In genomic region chr12:27810756-27811155, GRCh38 we compare ENCODE assay signal across 19 cellular contexts. TPM values are rescaled to one million over a fixed set of nuclear protein-coding genes. Genes with fewer than 3 reads are reported as not detected.
"Had no signal": no experiment of that assay in that cellular context is flagged by ENCODE, and none has a peak within 500 bp of the region (broad histone marks: within the 10 kb centered on the region; RNA-seq: fewer than 3 reads in every experiment).

No MANE protein-coding gene starts in this region.

- H3K27ac Mint-ChIP-seq: activated naive CD8-positive, alpha-beta T cell treated with anti-CD3 and anti-CD28 coated beads for 36 hours; activated T-helper 1 cell treated with anti-CD3 and anti-CD28 coated beads, Interleukin-12 subunit alpha, Interleukin-12 subunit beta, Interleukin-2, Interleukin-4 antibody, amounts not matched to agents 30 ng/mL and 10 ng/mL and 1 ng/mL, durations not matched to agents 14 hours and 24 hours and 36 hours; dendritic cell treated with granulocyte-macrophage colony-stimulating factor and Interleukin-4, amounts not matched to agents 40 ng/mL and 50 ng/mL, for 4 days; nephron had no signal

- DNase-seq: activated CD4-positive, CD25-positive, alpha-beta regulatory T cell treated with anti-CD3 and anti-CD28 coated beads, Interleukin-2, amount 50 U/mL, for 72 hours; activated naive CD8-positive, alpha-beta T cell treated with anti-CD3 and anti-CD28 coated beads for 36 hours; effector memory CD4-positive, alpha-beta T cell; foreskin melanocyte; left ventricle myocardium superior; mesendoderm; psoas muscle; stimulated activated CD4-positive, alpha-beta T cell treated with anti-CD3 and anti-CD28 coated beads, Interleukin-1b, Interleukin-23, amount 100 ng/mL, for 48 hours; stomach; T1000 had no signal

- H3K9me3 ChIP-seq: psoas muscle, stomach had no signal

- H3K9me3 Mint-ChIP-seq: activated T-helper 1 cell treated with anti-CD3 and anti-CD28 coated beads, Interleukin-12 subunit alpha, Interleukin-12 subunit beta, Interleukin-2, Interleukin-4 antibody, amounts not matched to agents 30 ng/mL and 10 ng/mL and 1 ng/mL, durations not matched to agents 14 hours and 24 hours and 36 hours; dendritic cell treated with granulocyte-macrophage colony-stimulating factor and Interleukin-4, amounts not matched to agents 40 ng/mL and 50 ng/mL, for 4 days; nephron had no signal

- H3K4me3 Mint-ChIP-seq: activated naive CD8-positive, alpha-beta T cell treated with anti-CD3 and anti-CD28 coated beads for 36 hours; activated T-helper 1 cell treated with anti-CD3 and anti-CD28 coated beads, Interleukin-12 subunit alpha, Interleukin-12 subunit beta, Interleukin-2, Interleukin-4 antibody, amounts not matched to agents 30 ng/mL and 10 ng/mL and 1 ng/mL, durations not matched to agents 14 hours and 24 hours and 36 hours; dendritic cell treated with granulocyte-macrophage colony-stimulating factor and Interleukin-4, amounts not matched to agents 40 ng/mL and 50 ng/mL, for 4 days; nephron had no signal

- H3K27ac ChIP-seq: psoas muscle, stomach had no signal

- H3K36me3 ChIP-seq: stomach had no signal

- H3K4me1 ChIP-seq: psoas muscle had no signal

- H3K4me1 Mint-ChIP-seq: nephron had no signal

- H3K27me3 ChIP-seq: stomach had no signal

- H3K4me3 ChIP-seq: psoas muscle, stomach had no signal

- ATAC-seq: left ventricle myocardium superior, psoas muscle, sciatic nerve had no signal

RNA-seq across cellular contexts. Expression of gene MANSC4, which starts 30.7 kb away (rescaled TPM):
- total RNA-seq: activated CD8-positive, alpha-beta memory T cell treated with anti-CD3 and anti-CD28 coated beads for 36 hours; activated naive CD8-positive, alpha-beta T cell treated with anti-CD3 and anti-CD28 coated beads for 36 hours; activated T-helper 1 cell treated with anti-CD3 and anti-CD28 coated beads, Interleukin-12 subunit alpha, Interleukin-12 subunit beta, Interleukin-2, Interleukin-4 antibody, amounts not matched to agents 30 ng/mL and 10 ng/mL and 1 ng/mL, durations not matched to agents 14 hours and 24 hours and 36 hours; bronchial epithelial cell; kidney epithelial cell; left ventricle myocardium superior; omental fat pad; psoas muscle; sciatic nerve; stomach; ureter had no signal
- polyA plus RNA-seq: stomach had no signal
